8 cellular contexts compared by ENCODE assay signal in genomic region chr17:82917656-82918345, GRCh38.
A peak's percentile ranks its signal among the peaks of the same experiment; 100 is the strongest.
DNase-seq lines count a peak whose midpoint lies in the region; ATAC-seq and TF ChIP-seq lines count a peak whose summit lies in the region.

No MANE protein-coding gene starts in this region.

- ATAC-seq in HG02884 (IDR thresholded peaks at IDR 0.05; ENCODE audit: unreplicated experiment) (no peak), GM19023 (IDR thresholded peaks at IDR 0.05; ENCODE audit: unreplicated experiment) (no peak)

- H3K27ac ChIP-seq in AG04450 (ENCODE audit: low read depth, low read length) (no peak overlapping the region), HEK293 (ENCODE audit: extremely low read depth, low read depth, low read length) (no peak overlapping the region), breast epithelium (no peak overlapping the region)

- CTCF ChIA-PET in AG04450 (lab: Charles Lee) (interaction anchor here (0.7 to 1.1 kb wide), 2 partner anchors 130 to 136 kb away, joined by 3 to 5 read pairs; no protein-coding TSS in a partner anchor), HEK293 (lab: Yijun Ruan, JAX) (interaction anchor here (0.6 to 1.8 kb wide), 12 partner anchors 9 to 237 kb away, joined by 3 to 7 read pairs (median 4); no protein-coding TSS in a partner anchor)

- H3K9me3 ChIP-seq in AG04450 (ENCODE audit: control insufficient read depth, insufficient read depth, low read length) (peaks cover 5% of the 10 kb centered on the region; the same call in 1 of the 2 replicates), HEK293 (ENCODE audit: control insufficient read depth, insufficient read depth, low read depth, low read length) (no peaks in the 10 kb centered on the region), breast epithelium (no peaks in the 10 kb centered on the region)

- TF ChIP-seq CTCF in AG04450 (IDR thresholded peaks at IDR 0.05; ENCODE audit: low read depth, low read length) (peak; percentile 43), HEK293 (tag by site-specific recombination; IDR thresholded peaks at IDR 0.05) (no peak; the same call in 1 of the 2 replicates), kidney epithelial cell (IDR thresholded peaks at IDR 0.05; ENCODE audit: insufficient read depth, low read length, poor library complexity, severe bottlenecking) (peak; percentile 44), breast epithelium (IDR thresholded peaks at IDR 0.05) (peak in 1 of 3 donors; percentile 21)

- POLR2A ChIA-PET in AG04450 (lab: Yijun Ruan, JAX) (no interaction called here), HEK293 (lab: Yijun Ruan, JAX) (no interaction called here)

- H3K27me3 ChIP-seq in AG04450 (ENCODE audit: control insufficient read depth, insufficient read depth, low read length) (no peaks in the 10 kb centered on the region), kidney epithelial cell (ENCODE audit: control insufficient read depth, insufficient read depth, low read length) (no peaks in the 10 kb centered on the region), breast epithelium (no peaks in the 10 kb centered on the region)

- H3K36me3 ChIP-seq in HEK293 (ENCODE audit: control insufficient read depth in 2 of 2, insufficient read depth in 1 of 2, low read length in 2 of 2) (peaks cover 0 to 40% of the 10 kb centered on the region in 2 experiments; a peak in 2 of 3 replicates), kidney epithelial cell (ENCODE audit: control insufficient read depth, insufficient read depth, low read length) (no peaks in the 10 kb centered on the region), breast epithelium (no peaks in the 10 kb centered on the region)

- H3K4me3 ChIP-seq in AG04450 (ENCODE audit: low read depth, low read length) (no peak overlapping the region), HEK293 (ENCODE audit: low read depth, low read length) (no peak overlapping the region), kidney epithelial cell (ENCODE audit: low read depth, low read length) (no peak overlapping the region), breast epithelium (no peak overlapping the region)

- intact Hi-C loops in breast epithelium (cut with DNase I; ENCODE audit: low total_unique reads) = no loop called here

- H3K4me1 ChIP-seq in HEK293 (ENCODE audit: control insufficient read depth, insufficient read depth, low read length) = no peaks in the 10 kb centered on the region
- H3K4me1 ChIP-seq in breast epithelium = no peaks in the 10 kb centered on the region

- no peak for TF ChIP-seq POLR2A in breast epithelium (IDR thresholded peaks at IDR 0.05)

- no peak for DNase-seq in AG04450 (ENCODE audit: low read depth, low spot score)
- DNase-seq in activated CD8-positive, alpha-beta memory T cell treated with anti-CD3 and anti-CD28 coated beads, Interleukin-2, amount 50 U/mL, for 48 hours = peak; percentile 80
- no peak for DNase-seq in kidney epithelial cell (ENCODE audit: low read depth)
- no peak for DNase-seq in glomerular visceral epithelial cell (ENCODE audit: extremely low spot score)
- DNase-seq in breast epithelium (ENCODE audit: low spot score in 2 of 2) = no peak

TF ChIP-seq in HEK293, 187 proteins besides CTCF, POLR2A, EP300 and RAD21:
- TF ChIP-seq MZF1 (tag by site-specific recombination; IDR thresholded peaks at IDR 0.05; ENCODE audit: borderline replicate concordance) = no peak
- TF ChIP-seq ZNF654 (tag by site-specific recombination; IDR thresholded peaks at IDR 0.05; ENCODE audit: low read depth) = peak; percentile 33
TF ChIP-seq in HEK293: peak in this region for 1.
